30 cellular contexts compared by ENCODE assay signal in genomic region chr2:179602452-179602851, GRCh38.
"Had no signal": no experiment of that assay in that cellular context is flagged by ENCODE, and none has a peak within 500 bp of the region (broad histone marks: within the 10 kb centered on the region; RNA-seq: fewer than 3 reads in every experiment).

No MANE protein-coding gene starts in this region.

- ATAC-seq: activated naive CD4-positive, alpha-beta T cell treated with anti-CD3 and anti-CD28 coated beads, Interleukin-2, amount 50 U/mL, for 72 hours; activated naive CD8-positive, alpha-beta T cell treated with anti-CD3 and anti-CD28 coated beads, Interleukin-2, amount 50 U/mL, for 24 hours; activated T-cell treated with anti-CD3 and anti-CD28 coated beads, Interleukin-2, amount 50 U/mL, for 4 hours; activated T-cell treated with anti-CD3 and anti-CD28 coated beads, Interleukin-2, amount 50 U/mL, for 72 hours; activated T-helper 17 cell treated with anti-CD3 and anti-CD28 coated beads, Interleukin-2, amount 50 U/mL, for 72 hours; body of pancreas had no signal

- H3K4me1 ChIP-seq: ascending aorta, body of pancreas, breast epithelium had no signal

- H3K27ac ChIP-seq: adrenal gland, ascending aorta, body of pancreas, brain microvascular endothelial cell, breast epithelium, cardiac muscle cell had no signal

- H3K27me3 ChIP-seq: adrenal gland, ascending aorta, body of pancreas, brain microvascular endothelial cell, breast epithelium, cardiac muscle cell had no signal

- DNase-seq: activated effector memory CD4-positive, alpha-beta T cell treated with anti-CD3 and anti-CD28 coated beads, Interleukin-2, amount 50 U/mL, for 16 hours; activated effector memory CD4-positive, alpha-beta T cell treated with Interleukin-2 at 50 U/mL for 16 hours; activated gamma-delta T cell; activated gamma-delta T cell treated with Interleukin-2 at 50 U/mL for 16 hours; activated naive CD4-positive, alpha-beta T cell; activated naive CD4-positive, alpha-beta T cell treated with anti-CD3 and anti-CD28 coated beads for 36 hours; activated naive CD4-positive, alpha-beta T cell treated with anti-CD3 and anti-CD28 coated beads, Interleukin-2, amount 10 ng/mL, durations not matched to agents 7 days and 5 days; activated naive CD4-positive, alpha-beta T cell treated with anti-CD3 and anti-CD28 coated beads, Interleukin-2, amount 50 U/mL, for 16 hours; activated naive CD4-positive, alpha-beta T cell treated with Interleukin-2 at 50 U/mL for 16 hours; activated naive CD8-positive, alpha-beta T cell treated with anti-CD3 and anti-CD28 coated beads for 36 hours; activated naive CD8-positive, alpha-beta T cell treated with anti-CD3 and anti-CD28 coated beads, Interleukin-2, amount 10 ng/mL, durations not matched to agents 7 days and 5 days; activated naive CD8-positive, alpha-beta T cell treated with anti-CD3 and anti-CD28 coated beads, Interleukin-2, amount 50 U/mL, for 24 hours; activated T-cell treated with anti-CD3 and anti-CD28 coated beads, Interleukin-2, amount 50 U/mL, for 4 hours; activated T-cell treated with anti-CD3 and anti-CD28 coated beads, Interleukin-2, amount 50 U/mL, for 48 hours; activated T-cell treated with anti-CD3 and anti-CD28 coated beads, Interleukin-2, amount 50 U/mL, for 72 hours; adrenal gland; amniotic stem cell; amygdala; anterior cingulate cortex; aorta; body of pancreas; brain microvascular endothelial cell; caudate nucleus; central memory CD4-positive, alpha-beta T cell; cerebellar nuclear complex had no signal

- H3K36me3 ChIP-seq: adrenal gland, ascending aorta, brain microvascular endothelial cell, breast epithelium, cardiac muscle cell had no signal

- H3K4me3 ChIP-seq: adrenal gland, ascending aorta, body of pancreas, breast epithelium, cardiac muscle cell had no signal

- H3K9me3 ChIP-seq: adrenal gland, ascending aorta, body of pancreas, breast epithelium had no signal
